ENCODE assay signal across 12 cellular contexts in the genomic region with DNA sequence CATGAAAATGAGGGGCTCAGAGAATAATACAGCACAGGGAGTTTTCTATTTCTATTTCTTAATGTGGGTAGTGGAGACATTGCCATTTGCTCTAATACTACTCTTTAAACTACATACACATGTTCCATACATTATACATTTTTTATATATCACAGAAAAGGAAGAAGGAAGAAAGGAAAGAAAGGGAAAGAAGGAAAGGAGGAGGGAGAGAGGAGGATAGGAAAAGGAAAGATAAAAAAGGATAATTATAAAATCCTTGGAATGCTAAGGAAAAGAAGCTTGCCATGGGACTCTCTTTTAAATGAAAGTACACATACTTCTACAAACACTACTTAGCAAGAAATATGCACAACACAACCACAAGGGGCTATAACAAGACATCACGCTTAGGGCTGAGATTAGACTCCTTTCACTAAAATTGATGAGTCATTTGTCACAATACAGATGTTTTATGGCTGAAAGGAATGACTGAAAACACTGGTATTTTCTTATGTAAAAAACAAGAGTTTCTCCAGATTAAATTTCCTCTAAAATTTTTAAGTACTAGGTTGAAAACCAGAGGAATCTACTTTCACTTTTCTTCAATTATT.
A peak's percentile ranks its signal among the peaks of the same experiment; 100 is the strongest.
DNase-seq lines count a peak whose midpoint lies in the region; ATAC-seq and TF ChIP-seq lines count a peak whose summit lies in the region.
"Had no signal": no experiment of that assay in that cellular context is flagged by ENCODE, and none has a peak within 500 bp of the region (broad histone marks: within the 10 kb centered on the region; RNA-seq: fewer than 3 reads in every experiment).

No MANE protein-coding gene starts in this region.

- H3K4me3 ChIP-seq in RWPE2 (ENCODE audit: severe bottlenecking) = no peak overlapping the region
- no peak overlapping the region for H3K4me3 ChIP-seq in Karpas-422 (ENCODE audit: low read length)
- H3K4me3 ChIP-seq: gastrocnemius medialis, uterus had no signal

- H2AFZ ChIP-seq in Karpas-422 (ENCODE audit: low read length) = no peak overlapping the region

- peak overlapping the region; percentile 39 for H3K27ac ChIP-seq in RWPE2 (ENCODE audit: poor library complexity, severe bottlenecking)
- H3K27ac ChIP-seq in Karpas-422 (ENCODE audit: low read length) = no peak overlapping the region
- H3K27ac ChIP-seq: gastrocnemius medialis, uterus had no signal

- H3K4me2 ChIP-seq in Karpas-422 (ENCODE audit: low read depth, low read length, poor library complexity, severe bottlenecking) = no peak overlapping the region

- peak; percentile 31 for TF ChIP-seq CTCF in RWPE2 (IDR thresholded peaks at IDR 0.05; ENCODE audit: poor library complexity, severe bottlenecking)

- no peaks in the 10 kb centered on the region for H3K79me2 ChIP-seq in Karpas-422 (ENCODE audit: low read length)

- no peaks in the 10 kb centered on the region for H4K20me1 ChIP-seq in Karpas-422 (ENCODE audit: insufficient read depth, low read depth, low read length)

- H3K9ac ChIP-seq in Karpas-422 (ENCODE audit: low read length) = no peak overlapping the region

- ATAC-seq in GM18868 (IDR thresholded peaks at IDR 0.05; ENCODE audit: unreplicated experiment) (peak; percentile 57), RWPE2 (ENCODE audit: low read depth) (peak; percentile 45; the same call in 1 of the 3 replicates), GM21515 (IDR thresholded peaks at IDR 0.05; ENCODE audit: unreplicated experiment) (no peak), left colon (no peak)
- ATAC-seq: gastrocnemius medialis had no signal

- intact Hi-C loops in left colon (cut with DNase I, micrococcal nuclease) = no loop called here

- H3K9me3 ChIP-seq in RWPE2 (ENCODE audit: severe bottlenecking) (no peaks in the 10 kb centered on the region), Karpas-422 (ENCODE audit: low read length) (no peaks in the 10 kb centered on the region; the same call in 1 of the 2 replicates)
- H3K9me3 ChIP-seq: gastrocnemius medialis, uterus had no signal

- H3K27me3 ChIP-seq in RWPE2 (ENCODE audit: insufficient read depth, poor library complexity, severe bottlenecking) (no peaks in the 10 kb centered on the region), Karpas-422 (ENCODE audit: low read length) (no peaks in the 10 kb centered on the region)
- H3K27me3 ChIP-seq: gastrocnemius medialis, uterus had no signal

- no peaks in the 10 kb centered on the region for H3K9me2 ChIP-seq in Karpas-422 (replicated peaks; ENCODE audit: insufficient read depth, low read length)

- H3K4me1 ChIP-seq in RWPE2 (ENCODE audit: insufficient read depth, poor library complexity, severe bottlenecking) = peaks cover 47% of the 10 kb centered on the region
- H3K4me1 ChIP-seq in Karpas-422 (ENCODE audit: low read length) = no peaks in the 10 kb centered on the region
- H3K4me1 ChIP-seq: gastrocnemius medialis, uterus had no signal

- DNase-seq in A172 (ENCODE audit: low spot score) (peak; percentile 80), RWPE2 (ENCODE audit: low spot score) (no peak), fibroblast of peridontal ligament (ENCODE audit: extremely low read depth) (peak; percentile 95), Karpas-422 (no peak), left colon (no peak)
- DNase-seq in activated naive CD4-positive, alpha-beta T cell treated with anti-CD3 and anti-CD28 coated beads, Interleukin-2, amount 50 U/mL, for 16 hours = no peak
- DNase-seq: activated effector memory CD4-positive, alpha-beta T cell treated with anti-CD3 and anti-CD28 coated beads, Interleukin-2, amount 50 U/mL, for 16 hours; CD4-positive, alpha-beta memory T cell; gastrocnemius medialis; uterus had no signal

- H3K36me3 ChIP-seq in RWPE2 (ENCODE audit: low read depth) = no peaks in the 10 kb centered on the region
- H3K36me3 ChIP-seq in Karpas-422 (ENCODE audit: insufficient read depth, low read length) = no peaks in the 10 kb centered on the region
- H3K36me3 ChIP-seq: gastrocnemius medialis, uterus had no signal

Comparison
In these comparisons a context has a peak if more than half of its experiments do, and no peak if none do; other contexts are left out.
1. DNase-seq: peak in A172 (single experiment) and fibroblast of peridontal ligament (single experiment); none in RWPE2 (single experiment), activated naive CD4-positive, alpha-beta T cell treated with anti-CD3 and anti-CD28 coated beads, Interleukin-2, amount 50 U/mL, for 16 hours (single experiment), Karpas-422 (single experiment) and left colon (0 of 2).
2. ATAC-seq: peak in GM18868 (single experiment) and RWPE2 (single experiment); none in GM21515 (single experiment) and left colon (single experiment).